Comparison of ENCODE assay signal across 19 cellular contexts in the genomic region with DNA sequence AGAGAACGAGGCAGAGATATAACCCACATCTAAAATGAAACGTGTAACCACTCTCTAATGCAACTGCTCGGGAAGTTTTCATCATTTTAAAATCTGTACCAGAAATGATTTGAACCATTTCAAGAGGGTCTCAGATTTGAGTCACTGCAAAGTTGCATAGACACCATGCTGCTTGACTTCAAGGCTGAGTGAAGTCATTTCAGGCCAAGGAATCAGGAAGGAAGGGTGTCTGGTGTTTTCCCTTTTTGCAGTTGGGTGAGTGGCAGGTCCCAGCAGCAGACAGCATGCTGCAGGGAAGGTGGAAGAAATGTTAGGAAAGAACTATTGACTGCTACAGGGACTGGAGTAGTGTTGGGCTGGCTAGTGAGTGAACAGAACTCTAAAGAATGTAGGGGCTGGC. TPM values are rescaled to one million over a fixed set of nuclear protein-coding genes. Genes with fewer than 3 reads are reported as not detected.
DNase-seq lines count a peak whose midpoint lies in the region; ATAC-seq, FAIRE-seq and TF ChIP-seq lines count a peak whose summit lies in the region.
"Had no signal": no experiment of that assay in that cellular context is flagged by ENCODE, and none has a peak within 500 bp of the region (broad histone marks: within the 10 kb centered on the region; RNA-seq: fewer than 3 reads in every experiment).

No MANE protein-coding gene starts in this region.

- no peaks in the 10 kb centered on the region for H3K9me2 ChIP-seq in HCT116 (ENCODE audit: insufficient read depth)

- BruUV-seq in HCT116 (replicated peaks; lab: Mats Ljungman, UMichigan) (TSS peak; percentile 26), GM12878 (replicated peaks; lab: Mats Ljungman, UMichigan) (no TSS peak)

- TF ChIP-seq RAD21 in HCT116 (IDR thresholded peaks at IDR 0.05; ENCODE audit: low read depth) (no peak), GM12878 (IDR thresholded peaks at IDR 0.05; ENCODE audit: insufficient read depth, low read depth, low read length) (no peak)

- no peaks in the 10 kb centered on the region for H3K27me3 ChIP-seq in HCT116 (ENCODE audit: insufficient read depth, low read length)
- no peaks in the 10 kb centered on the region for H3K27me3 ChIP-seq in GM12878 (replicated peaks in 1 of 2; ENCODE audit: control insufficient read depth in 2 of 2, insufficient read depth in 2 of 2, low read length in 1 of 2)
- H3K27me3 ChIP-seq: gastrocnemius medialis had no signal

- no peak overlapping the region for H3K4me3 Mint-ChIP-seq in activated CD8-positive, alpha-beta memory T cell treated with anti-CD3 and anti-CD28 coated beads, Interleukin-2, amount 10 ng/mL, durations not matched to agents 7 days and 5 days
- no peak overlapping the region for H3K4me3 Mint-ChIP-seq in stimulated activated naive B cell treated with anti-CD40 and anti-IgM and Interleukin-4, amounts not matched to agents 10 μg/mL and 1 μg/mL and 100 μg/mL, for 72 hours
- H3K4me3 Mint-ChIP-seq: CD14-positive monocyte, natural killer cell had no signal

- SMC1A ChIA-PET in GM12878 (lab: Charles Lee; ENCODE audit: uncharacterized antibody, unreplicated experiment) = no interaction called here

- no peak for DNase-seq in activated CD8-positive, alpha-beta memory T cell treated with anti-CD3 and anti-CD28 coated beads, Interleukin-2, amount 10 ng/mL, durations not matched to agents 7 days and 5 days
- no peak for DNase-seq in activated CD8-positive, alpha-beta memory T cell treated with anti-CD3 and anti-CD28 coated beads for 24 hours
- DNase-seq in HCT116 (ENCODE audit: low read depth, low spot score) = no peak
- no peak for DNase-seq in GM12878 (ENCODE audit: low read depth, low spot score)
- DNase-seq in stimulated activated naive B cell treated with anti-CD40 and anti-IgM and Interleukin-4, amounts not matched to agents 10 μg/mL and 1 μg/mL and 100 μg/mL, for 72 hours = peak; percentile 27
- no peak for DNase-seq in NCI-H226
- DNase-seq in germinal center (ENCODE audit: low spot score) = no peak
- DNase-seq: gastrocnemius medialis; IMR-90; kidney glomerular epithelial cell; natural killer cell; NCI-H187; NCI-H446 treated with DMSO at 0.1 percent for 48 hours; NK-92 treated with Interleukin-12 subunit alpha and Interleukin-12 subunit beta, amount 100 ng/mL, for 24 hours had no signal

- no peak overlapping the region for H3K4me3 ChIP-seq in HCT116 (replicated peaks in 1 of 2; ENCODE audit: low read depth in 1 of 2, low read length in 2 of 2)
- no peak overlapping the region for H3K4me3 ChIP-seq in GM12878
- H3K4me3 ChIP-seq: gastrocnemius medialis had no signal

- no peaks in the 10 kb centered on the region for H3K9me3 Mint-ChIP-seq in activated CD8-positive, alpha-beta memory T cell treated with anti-CD3 and anti-CD28 coated beads, Interleukin-2, amount 10 ng/mL, durations not matched to agents 7 days and 5 days (ENCODE audit: low read depth)
- peaks cover 4 to 5% of the 10 kb centered on the region in 2 donors for H3K9me3 Mint-ChIP-seq in stimulated activated naive B cell treated with anti-CD40 and anti-IgM and Interleukin-4, amounts not matched to agents 10 μg/mL and 1 μg/mL and 100 μg/mL, for 72 hours
- H3K9me3 Mint-ChIP-seq: activated T-helper 2 cell treated with anti-CD3 and anti-CD28 coated beads, Interferon-gamma antibody, Interleukin-2, Interleukin-4, amounts not matched to agents 10 μg/mL and 5 μg/mL and 100 μg/mL, durations not matched to agents 14 hours and 24 hours and 36 hours; natural killer cell had no signal

- no peak overlapping the region for H3K4me2 ChIP-seq in HCT116 (ENCODE audit: low read length)
- H3K4me2 ChIP-seq in GM12878 (ENCODE audit: control insufficient read depth, insufficient read depth) = peak overlapping the region; percentile 44

- intact Hi-C loops in HCT116 (cut with micrococcal nuclease) (no loop called here), GM12878 (cut with micrococcal nuclease; ENCODE audit: unreplicated experiment) (no loop called here)

- no peaks in the 10 kb centered on the region for H3K27me3 Mint-ChIP-seq in activated CD8-positive, alpha-beta memory T cell treated with anti-CD3 and anti-CD28 coated beads, Interleukin-2, amount 10 ng/mL, durations not matched to agents 7 days and 5 days
- H3K27me3 Mint-ChIP-seq in stimulated activated naive B cell treated with anti-CD40 and anti-IgM and Interleukin-4, amounts not matched to agents 10 μg/mL and 1 μg/mL and 100 μg/mL, for 72 hours = no peaks in the 10 kb centered on the region

- H3K9me3 ChIP-seq in HCT116 (ENCODE audit: control insufficient read depth in 1 of 2, insufficient read depth in 1 of 2, low read depth in 1 of 2, low read length in 2 of 2) = no peaks in the 10 kb centered on the region
- peaks cover 6% of the 10 kb centered on the region; the same call in 2 of the 3 replicates for H3K9me3 ChIP-seq in GM12878 (replicated peaks; ENCODE audit: control insufficient read depth, insufficient read depth, low read length)
- H3K9me3 ChIP-seq: gastrocnemius medialis had no signal

- POLR2A ChIA-PET in HCT116 (lab: Charles Lee) = no interaction called here
- POLR2A ChIA-PET in GM12878 (lab: Charles Lee) = no interaction called here

- peak; percentile 74 for FAIRE-seq in GM12878 (lab: Jason Lieb, UNC)
- FAIRE-seq: G401.6 had no signal

- CTCF ChIA-PET in activated CD8-positive, alpha-beta memory T cell treated with anti-CD3 and anti-CD28 coated beads, Interleukin-2, amount 10 ng/mL, durations not matched to agents 7 days and 5 days (lab: Charles Lee) = no interaction called here
- CTCF ChIA-PET in HCT116 (lab: Charles Lee) (no interaction called here), GM12878 (lab: Yijun Ruan, JAX) (no interaction called here)

- in situ Hi-C loops in GM12878 (cut with MboI) = no loop called here

- no peak overlapping the region for H2AFZ ChIP-seq in HCT116 (ENCODE audit: low read depth, low read length, poor library complexity, severe bottlenecking)
- no peak overlapping the region for H2AFZ ChIP-seq in GM12878 (ENCODE audit: control insufficient read depth, low read depth, low read length)

- RAD21 ChIA-PET in HCT116 (lab: Charles Lee; ENCODE audit: low non-redundant PET in 1 of 2, low total read pairs in 2 of 2, uncharacterized antibody in 2 of 2, unreplicated experiment in 2 of 2) = no interaction called here
- RAD21 ChIA-PET in GM12878 (lab: Charles Lee; ENCODE audit: unreplicated experiment) = no interaction called here

- H3K27ac ChIP-seq in HCT116 (ENCODE audit: low read depth, low read length) (no peak overlapping the region), GM12878 (ENCODE audit: control insufficient read depth, insufficient read depth) (peak overlapping the region; percentile 34; the same call in 1 of the 2 replicates)
- H3K27ac ChIP-seq: gastrocnemius medialis had no signal

- peaks cover 0 to 4% of the 10 kb centered on the region in 2 experiments; a peak in 2 of 4 replicates for H3K4me1 ChIP-seq in HCT116 (ENCODE audit: control insufficient read depth in 1 of 2, insufficient read depth in 2 of 2, low read length in 2 of 2)
- peaks cover 45% of the 10 kb centered on the region for H3K4me1 ChIP-seq in GM12878 (ENCODE audit: control insufficient read depth, insufficient read depth, low read length)

- H3K36me3 ChIP-seq in HCT116 (ENCODE audit: control insufficient read depth in 1 of 2, insufficient read depth in 2 of 2, low read length in 2 of 2) (no peaks in the 10 kb centered on the region; a peak in 1 of 4 replicates), GM12878 (ENCODE audit: control insufficient read depth in 2 of 2, insufficient read depth in 2 of 2, low read length in 1 of 2) (peaks cover 0 to 3% of the 10 kb centered on the region in 2 experiments; a peak in 2 of 4 replicates)

- TF ChIP-seq CTCF in HCT116 (IDR thresholded peaks at IDR 0.05 in 2 of 3, conservative IDR thresholded peaks at IDR 0.05 in 1 of 3; ENCODE audit: borderline replicate concordance in 1 of 3, insufficient read depth in 1 of 3, low read depth in 2 of 3, low read length in 2 of 3) (no peak), GM12878 (IDR thresholded peaks at IDR 0.05 in 2 of 3, conservative IDR thresholded peaks at IDR 0.05 in 1 of 3; ENCODE audit: control insufficient read depth in 2 of 3, extremely low read depth in 1 of 3, insufficient read depth in 1 of 3, low read depth in 3 of 3, low read length in 3 of 3) (no peak)

- WGBS in GM12878 (ENCODE audit: insufficient coverage, insufficient replicate concordance, low lambda C conversion rate, missing lambda C conversion rate) = 0% methylated on average over 3 of the region's 3 CpGs

- H3K36me3 Mint-ChIP-seq in activated CD8-positive, alpha-beta memory T cell treated with anti-CD3 and anti-CD28 coated beads, Interleukin-2, amount 10 ng/mL, durations not matched to agents 7 days and 5 days = peaks cover 15% of the 10 kb centered on the region
- H3K36me3 Mint-ChIP-seq in stimulated activated naive B cell treated with anti-CD40 and anti-IgM and Interleukin-4, amounts not matched to agents 10 μg/mL and 1 μg/mL and 100 μg/mL, for 72 hours = peaks cover 47 to 54% of the 10 kb centered on the region in 2 donors
- H3K36me3 Mint-ChIP-seq: natural killer cell had no signal

- ATAC-seq in activated CD8-positive, alpha-beta memory T cell treated with anti-CD3 and anti-CD28 coated beads, Interleukin-2, amount 10 ng/mL, durations not matched to agents 7 days and 5 days = no peak
- ATAC-seq in HCT116 (no peak), GM12878 (peak; percentile 65), GM21529 (IDR thresholded peaks at IDR 0.05; ENCODE audit: unreplicated experiment) (no peak)
- ATAC-seq in stimulated activated naive B cell treated with anti-CD40 and anti-IgM and Interleukin-4, amounts not matched to agents 10 μg/mL and 1 μg/mL and 100 μg/mL, for 72 hours (replicated peaks) = peak; percentile 87 to 95
- ATAC-seq: esophagus mucosa, gastrocnemius medialis, natural killer cell had no signal

- peak overlapping the region; percentile 29 for H3K27ac Mint-ChIP-seq in activated CD8-positive, alpha-beta memory T cell treated with anti-CD3 and anti-CD28 coated beads, Interleukin-2, amount 10 ng/mL, durations not matched to agents 7 days and 5 days
- peak overlapping the region; percentile 70 for H3K27ac Mint-ChIP-seq in stimulated activated naive B cell treated with anti-CD40 and anti-IgM and Interleukin-4, amounts not matched to agents 10 μg/mL and 1 μg/mL and 100 μg/mL, for 72 hours
- H3K27ac Mint-ChIP-seq: activated T-helper 2 cell treated with anti-CD3 and anti-CD28 coated beads, Interferon-gamma antibody, Interleukin-2, Interleukin-4, amounts not matched to agents 10 μg/mL and 5 μg/mL and 100 μg/mL, durations not matched to agents 14 hours and 24 hours and 36 hours had no signal

- no peaks in the 10 kb centered on the region for H3K79me2 ChIP-seq in HCT116 (ENCODE audit: insufficient read depth, low read length)
- no peaks in the 10 kb centered on the region for H3K79me2 ChIP-seq in GM12878 (ENCODE audit: control insufficient read depth, insufficient read depth, low read length)

- H3K4me1 Mint-ChIP-seq in activated CD8-positive, alpha-beta memory T cell treated with anti-CD3 and anti-CD28 coated beads, Interleukin-2, amount 10 ng/mL, durations not matched to agents 7 days and 5 days = peaks cover 25% of the 10 kb centered on the region
- peaks cover 36 to 50% of the 10 kb centered on the region in 2 donors for H3K4me1 Mint-ChIP-seq in stimulated activated naive B cell treated with anti-CD40 and anti-IgM and Interleukin-4, amounts not matched to agents 10 μg/mL and 1 μg/mL and 100 μg/mL, for 72 hours

- H4K20me1 ChIP-seq in HCT116 (ENCODE audit: insufficient read depth) (no peaks in the 10 kb centered on the region), GM12878 (ENCODE audit: control insufficient read depth, insufficient read depth) (no peaks in the 10 kb centered on the region)

- no peak overlapping the region for H3K9ac ChIP-seq in HCT116 (ENCODE audit: low read length)
- no peak overlapping the region for H3K9ac ChIP-seq in GM12878 (ENCODE audit: control insufficient read depth, insufficient read depth, low read length)

- TF ChIP-seq POLR2A in HCT116 (IDR thresholded peaks at IDR 0.05; ENCODE audit: borderline replicate concordance, extremely low read depth, insufficient read depth, insufficient read length) = no peak
- TF ChIP-seq POLR2A in GM12878 (IDR thresholded peaks at IDR 0.05; ENCODE audit: low read depth, low read length) = no peak

- TF ChIP-seq EP300 in GM12878 (IDR thresholded peaks at IDR 0.05; ENCODE audit: borderline replicate concordance in 1 of 2, control insufficient read depth in 1 of 2, low read depth in 2 of 2, low read length in 2 of 2) = no peak

RNA-seq across cellular contexts. Expression of a gene that starts 16.5 kb away (rescaled TPM):
- total RNA-seq in activated CD8-positive, alpha-beta memory T cell treated with anti-CD3 and anti-CD28 coated beads, Interleukin-2, amount 10 ng/mL, durations not matched to agents 7 days and 5 days = 10 to 100 TPM; 36.7 to 44.5 TPM
- 17.0 TPM for total RNA-seq in HCT116 (2021; ENCODE audit: unreplicated experiment)
- polyA plus RNA-seq in HCT116 (2012) = 14.7 and 15.6 TPM in 2 replicates
- total RNA-seq in GM12878 (2013; cell fraction: nucleolus; rRNA removed) = 42.1 and 46.9 TPM in 2 replicates
- 24.2 and 25.6 TPM in 2 replicates for total RNA-seq in GM12878 (2014; rRNA removed)
- 14.2 and 17.5 TPM in 2 replicates for total RNA-seq in GM12878 (2014; rRNA removed; fragmentation: Illumina TruSeq; extraction: Trizol)
- total RNA-seq in GM12878 (2021) = 19.4 and 22.2 TPM in 2 replicates
- polyA plus RNA-seq in GM12878 (2011; ENCODE audit: low read depth) = 14.8 TPM
- polyA plus RNA-seq in GM12878 (2011; rRNA removed) = 9.7 and 21.0 TPM in 2 replicates
- 27.8 and 38.8 TPM in 2 replicates for polyA plus RNA-seq in GM12878 (2011; cell fraction: cytosol; rRNA removed)
- polyA plus RNA-seq in GM12878 (2011; cell fraction: nucleus; rRNA removed) = 28.8 and 31.0 TPM in 2 replicates
- 14.9 and 15.9 TPM in 2 replicates for polyA plus RNA-seq in GM12878 (2012)
- polyA plus RNA-seq in GM12878 (2014; fragmentation: Illumina TruSeq; extraction: Trizol) = 11.6 and 19.8 TPM in 2 replicates
- polyA plus RNA-seq in GM12878 (2014; fragmentation: Nextera tagmentation; extraction: Ambion mirVana) = 1 to 10 TPM; 4.0 to 5.0 TPM
- polyA plus RNA-seq in GM12878 (2014; rRNA removed) = 23.1 and 26.7 TPM in 2 replicates
- polyA plus RNA-seq in GM12878 (2016; fragmentation: Nextera tagmentation; extraction: Ambion mirVana) = 10 to 100 TPM; 20.8 to 24.8 TPM
- polyA minus RNA-seq in GM12878 (2011; rRNA and poly(A)+ RNA removed) = 40.0 and 50.8 TPM in 2 replicates
- polyA minus RNA-seq in GM12878 (2011; cell fraction: cytosol; rRNA and poly(A)+ RNA removed) = 9.4 and 9.5 TPM in 2 replicates
- polyA minus RNA-seq in GM12878 (2011; cell fraction: nucleus; rRNA and poly(A)+ RNA removed) = 7.4 and 13.3 TPM in 2 replicates

RNA-seq across cellular contexts. Expression of a gene that starts 20.8 kb away (rescaled TPM):
- under 1 TPM; 0.50 to 0.70 TPM for total RNA-seq in activated CD8-positive, alpha-beta memory T cell treated with anti-CD3 and anti-CD28 coated beads, Interleukin-2, amount 10 ng/mL, durations not matched to agents 7 days and 5 days
- total RNA-seq in HCT116 (2021; ENCODE audit: unreplicated experiment) (42.8 TPM), GM12878 (2014; rRNA removed) (0.44 and 1.0 TPM in 2 replicates), GM12878 (2014; rRNA removed; fragmentation: Illumina TruSeq; extraction: Trizol) (0.13 and 0.32 TPM in 2 replicates), GM12878 (2021) (1.8 and 1.9 TPM in 2 replicates)
- polyA plus RNA-seq in HCT116 (2012) = 31.1 and 33.4 TPM in 2 replicates
- 0.76 and 0.92 TPM in 2 replicates for total RNA-seq in GM12878 (2013; cell fraction: nucleolus; rRNA removed)
- 0.13 TPM for polyA plus RNA-seq in GM12878 (2011; ENCODE audit: low read depth)
- polyA plus RNA-seq in GM12878 (2011; rRNA removed) (0.17 and 0.26 TPM in 2 replicates), GM12878 (2014; fragmentation: Illumina TruSeq; extraction: Trizol) (0.13 and 0.21 TPM in 2 replicates), GM12878 (2014; fragmentation: Nextera tagmentation; extraction: Ambion mirVana) (not detected), GM12878 (2014; rRNA removed) (1.00 and 2.6 TPM in 2 replicates), GM12878 (2016; fragmentation: Nextera tagmentation; extraction: Ambion mirVana) (1 to 10 TPM; 1.0 to 1.3 TPM)
- 0.22 and 0.60 TPM in 2 replicates for polyA plus RNA-seq in GM12878 (2011; cell fraction: cytosol; rRNA removed)
- polyA plus RNA-seq in GM12878 (2011; cell fraction: nucleus; rRNA removed) = 5.6 and 6.7 TPM in 2 replicates
- polyA plus RNA-seq in GM12878 (2012) = 1.2 and 3.5 TPM in 2 replicates
- polyA minus RNA-seq in GM12878 (2011; rRNA and poly(A)+ RNA removed) = 0.15 and 0.52 TPM in 2 replicates
- polyA minus RNA-seq in GM12878 (2011; cell fraction: cytosol; rRNA and poly(A)+ RNA removed) = not detected in 2 replicates
- 2.0 and 2.1 TPM in 2 replicates for polyA minus RNA-seq in GM12878 (2011; cell fraction: nucleus; rRNA and poly(A)+ RNA removed)

RNA-seq across cellular contexts. Expression of a gene that starts 42.6 kb away (rescaled TPM):
- 10 to 100 TPM; 70.4 to 71.9 TPM for total RNA-seq in activated CD8-positive, alpha-beta memory T cell treated with anti-CD3 and anti-CD28 coated beads, Interleukin-2, amount 10 ng/mL, durations not matched to agents 7 days and 5 days
- total RNA-seq in HCT116 (2021; ENCODE audit: unreplicated experiment) = 43.8 TPM
- polyA plus RNA-seq in HCT116 (2012) = 24.2 and 25.3 TPM in 2 replicates
- 62.1 and 88.0 TPM in 2 replicates for total RNA-seq in GM12878 (2013; cell fraction: nucleolus; rRNA removed)
- total RNA-seq in GM12878 (2014; rRNA removed) = 24.1 and 28.5 TPM in 2 replicates
- 15.4 and 17.3 TPM in 2 replicates for total RNA-seq in GM12878 (2014; rRNA removed; fragmentation: Illumina TruSeq; extraction: Trizol)
- 33.0 and 35.1 TPM in 2 replicates for total RNA-seq in GM12878 (2021)
- 10.6 TPM for polyA plus RNA-seq in GM12878 (2011; ENCODE audit: low read depth)
- polyA plus RNA-seq in GM12878 (2011; rRNA removed) = 15.0 and 17.1 TPM in 2 replicates
- 18.7 and 20.5 TPM in 2 replicates for polyA plus RNA-seq in GM12878 (2011; cell fraction: cytosol; rRNA removed)
- 96.6 and 126 TPM in 2 replicates for polyA plus RNA-seq in GM12878 (2011; cell fraction: nucleus; rRNA removed)
- polyA plus RNA-seq in GM12878 (2012) = 13.6 and 18.8 TPM in 2 replicates
- polyA plus RNA-seq in GM12878 (2014; fragmentation: Illumina TruSeq; extraction: Trizol) = 14.1 and 17.9 TPM in 2 replicates
- polyA plus RNA-seq in GM12878 (2014; fragmentation: Nextera tagmentation; extraction: Ambion mirVana) = 1 to 10 TPM; 1.2 to 2.5 TPM
- 27.8 and 29.7 TPM in 2 replicates for polyA plus RNA-seq in GM12878 (2014; rRNA removed)
- polyA plus RNA-seq in GM12878 (2016; fragmentation: Nextera tagmentation; extraction: Ambion mirVana) = 10 to 100 TPM; 12.9 to 16.9 TPM
- 18.9 and 21.9 TPM in 2 replicates for polyA minus RNA-seq in GM12878 (2011; rRNA and poly(A)+ RNA removed)
- polyA minus RNA-seq in GM12878 (2011; cell fraction: cytosol; rRNA and poly(A)+ RNA removed) = 7.9 and 8.5 TPM in 2 replicates
- polyA minus RNA-seq in GM12878 (2011; cell fraction: nucleus; rRNA and poly(A)+ RNA removed) = 18.7 and 34.8 TPM in 2 replicates

Comparison
In these comparisons a context has a peak if more than half of its experiments do, and no peak if none do; other contexts are left out.
1. ATAC-seq: peak in GM12878 (single experiment) and stimulated activated naive B cell treated with anti-CD40 and anti-IgM and Interleukin-4, amounts not matched to agents 10 μg/mL and 1 μg/mL and 100 μg/mL, for 72 hours (2 of 2); none in activated CD8-positive, alpha-beta memory T cell treated with anti-CD3 and anti-CD28 coated beads, Interleukin-2, amount 10 ng/mL, durations not matched to agents 7 days and 5 days (single experiment), HCT116 (single experiment) and GM21529 (single experiment).
2. RNA of a gene that starts 20.8 kb away (total RNA-seq): 42.8 TPM in HCT116 (single experiment); 0.13 to 1.9 TPM in GM12878 and 0.50 to 0.70 TPM in activated CD8-positive, alpha-beta memory T cell treated with anti-CD3 and anti-CD28 coated beads, Interleukin-2, amount 10 ng/mL, durations not matched to agents 7 days and 5 days; every median in the first group is over 10 times any median in the second.